32 cellular contexts compared by ENCODE assay signal in genomic region chr11:16173798-16174197, GRCh38.
"Had no signal": no experiment of that assay in that cellular context is flagged by ENCODE, and none has a peak within 500 bp of the region (broad histone marks: within the 10 kb centered on the region; RNA-seq: fewer than 3 reads in every experiment).

No MANE protein-coding gene starts in this region.

- H3K27me3 ChIP-seq: brain microvascular endothelial cell, esophagus squamous epithelium had no signal

- H3K9me3 Mint-ChIP-seq: activated T-cell treated with anti-CD3 and anti-CD28 coated beads, Interleukin-2, amount 50 U/mL, for 4 hours; activated T-helper 17 cell treated with anti-CD3 and anti-CD28 coated beads, Interleukin-2, amount 50 U/mL, for 72 hours; central memory CD8-positive, alpha-beta T cell; effector memory CD8-positive, alpha-beta T cell; T-helper 2 cell treated with Interferon-gamma antibody and Interleukin-4, amounts not matched to agents 5 μg/mL and 100 μg/mL, for 36 hours; WTC11 had no signal

- FAIRE-seq: astrocyte, bronchial epithelial cell, endothelial cell of umbilical vein had no signal

- H3K4me3 Mint-ChIP-seq: activated CD8-positive, alpha-beta T cell treated with anti-CD3 and anti-CD28 coated beads for 36 hours; activated naive CD8-positive, alpha-beta T cell; activated T-cell treated with anti-CD3 and anti-CD28 coated beads, Interleukin-2, amount 50 U/mL, for 4 hours; activated T-helper 17 cell treated with anti-CD3 and anti-CD28 coated beads, Interleukin-2, amount 50 U/mL, for 72 hours; central memory CD8-positive, alpha-beta T cell; effector memory CD8-positive, alpha-beta T cell; T-helper 17 cell; T-helper 2 cell treated with Interferon-gamma antibody and Interleukin-4, amounts not matched to agents 5 μg/mL and 100 μg/mL, for 36 hours; WTC11 had no signal

- H3K4me1 Mint-ChIP-seq: activated T-helper 17 cell treated with anti-CD3 and anti-CD28 coated beads, Interleukin-2, amount 50 U/mL, for 72 hours; central memory CD8-positive, alpha-beta T cell; T-helper 17 cell had no signal

- H3K36me3 ChIP-seq: brain microvascular endothelial cell, esophagus squamous epithelium had no signal

- ATAC-seq: activated CD8-positive, alpha-beta T cell treated with anti-CD3 and anti-CD28 coated beads for 36 hours; activated T-cell treated with anti-CD3 and anti-CD28 coated beads, Interleukin-2, amount 50 U/mL, for 4 hours; activated T-helper 17 cell treated with anti-CD3 and anti-CD28 coated beads, Interleukin-2, amount 50 U/mL, for 72 hours; effector memory CD8-positive, alpha-beta T cell; T-helper 17 cell; WTC11 had no signal

- H3K27me3 Mint-ChIP-seq: activated CD8-positive, alpha-beta T cell treated with anti-CD3 and anti-CD28 coated beads for 36 hours; activated naive CD8-positive, alpha-beta T cell; activated T-helper 17 cell treated with anti-CD3 and anti-CD28 coated beads, Interleukin-2, amount 50 U/mL, for 72 hours; central memory CD8-positive, alpha-beta T cell; effector memory CD8-positive, alpha-beta T cell; T-helper 17 cell had no signal

- H3K9me3 ChIP-seq: esophagus squamous epithelium had no signal

- H3K36me3 Mint-ChIP-seq: activated naive CD8-positive, alpha-beta T cell; WTC11 had no signal

- H3K4me1 ChIP-seq: esophagus squamous epithelium had no signal

- H3K4me3 ChIP-seq: esophagus squamous epithelium had no signal

- DNase-seq: activated CD4-positive, alpha-beta T cell treated with anti-CD3 and anti-CD28 coated beads for 48 hours; activated CD4-positive, alpha-beta T cell treated with anti-CD3 and anti-CD28 coated beads, Interleukin-2, amount 50 U/mL, for 1 hour; activated CD4-positive, alpha-beta T cell treated with anti-CD3 and anti-CD28 coated beads, Interleukin-2, amount 50 U/mL, for 48 hours; activated CD8-positive, alpha-beta memory T cell treated with anti-CD3 and anti-CD28 coated beads for 24 hours; activated CD8-positive, alpha-beta T cell treated with anti-CD3 and anti-CD28 coated beads for 36 hours; activated effector memory CD4-positive, alpha-beta T cell treated with Interleukin-2 at 50 U/mL for 16 hours; activated gamma-delta T cell treated with Interleukin-2 at 50 U/mL for 16 hours; activated naive CD4-positive, alpha-beta T cell treated with anti-CD3 and anti-CD28 coated beads, Interleukin-2, amount 50 U/mL, for 16 hours; activated naive CD4-positive, alpha-beta T cell treated with Interleukin-2 at 50 U/mL for 16 hours; activated T-cell treated with anti-CD3 and anti-CD28 coated beads, Interleukin-2, amount 50 U/mL, for 4 hours; amniotic stem cell; anterior cingulate cortex; brain microvascular endothelial cell; cortex of kidney; dermis blood vessel endothelial cell; effector CD4-positive, alpha-beta T cell; effector memory CD8-positive, alpha-beta T cell; esophagus squamous epithelium; foreskin melanocyte; head of caudate nucleus; T-helper 1 cell; T-helper 17 cell; T1000 had no signal

- H3K27ac Mint-ChIP-seq: activated CD8-positive, alpha-beta T cell treated with anti-CD3 and anti-CD28 coated beads for 36 hours; activated naive CD8-positive, alpha-beta T cell; activated T-helper 17 cell treated with anti-CD3 and anti-CD28 coated beads, Interleukin-2, amount 50 U/mL, for 72 hours; effector memory CD8-positive, alpha-beta T cell; T-helper 17 cell; T-helper 2 cell treated with Interferon-gamma antibody and Interleukin-4, amounts not matched to agents 5 μg/mL and 100 μg/mL, for 36 hours; WTC11 had no signal

- H3K27ac ChIP-seq: brain microvascular endothelial cell, epithelial cell of prostate, esophagus squamous epithelium had no signal
